In genomic region chr11:9972917-9973504, GRCh38 we compare ENCODE assay signal across 8 cellular contexts.
DNase-seq lines count a peak whose midpoint lies in the region; ATAC-seq and TF ChIP-seq lines count a peak whose summit lies in the region.

No MANE protein-coding gene starts in this region.

- H3K27ac ChIP-seq in liver (ENCODE audit: low read depth in 1 of 2, low read length in 2 of 2): no peak overlapping the region
- no peak overlapping the region for H3K27ac ChIP-seq in upper lobe of right lung

- H3K27me3 ChIP-seq in liver (ENCODE audit: control insufficient read depth in 4 of 4, insufficient read depth in 4 of 4, low read length in 3 of 4) (no peaks in the 10 kb centered on the region), upper lobe of right lung (no peaks in the 10 kb centered on the region)

- WGBS in liver: 38% methylated on average over 7 of the region's 7 CpGs

- intact Hi-C loops in upper lobe of right lung (cut with DNase I): loop anchor here (10.0 kb wide), 1 partner anchor 342 kb away; no protein-coding TSS in a partner anchor

- peak; percentile 90 to 91 for TF ChIP-seq RAD21 in liver (IDR thresholded peaks at IDR 0.05)

- H3K9me3 ChIP-seq in liver (ENCODE audit: control insufficient read depth in 4 of 4, low read length in 3 of 4) (no peaks in the 10 kb centered on the region), upper lobe of right lung (no peaks in the 10 kb centered on the region)

- no peak overlapping the region for H3K4me3 ChIP-seq in liver (ENCODE audit: low read depth in 1 of 3, low read length in 3 of 3)
- H3K4me3 ChIP-seq in upper lobe of right lung: no peak overlapping the region

- H3K36me3 ChIP-seq in liver (ENCODE audit: control insufficient read depth in 4 of 4, insufficient read depth in 3 of 4, low read depth in 1 of 4, low read length in 3 of 4) (peaks cover 0 to 8% (median 2%) of the 10 kb centered on the region in 4 donors), upper lobe of right lung (no peaks in the 10 kb centered on the region)

- ATAC-seq in HG03108 (IDR thresholded peaks at IDR 0.05; ENCODE audit: unreplicated experiment) (peak; percentile 73), upper lobe of right lung (peak; percentile 70), HG03432 (IDR thresholded peaks at IDR 0.05; ENCODE audit: unreplicated experiment) (no peak)

- peak; percentile 60 for TF ChIP-seq CTCF in liver (IDR thresholded peaks at IDR 0.05; ENCODE audit: low read depth, low read length, missing input control)
- peak; percentile 72 for TF ChIP-seq CTCF in upper lobe of right lung (IDR thresholded peaks at IDR 0.05)

- H3K9ac ChIP-seq in liver (ENCODE audit: low read depth in 1 of 2, low read length in 2 of 2): peak overlapping the region in 1 of 2 donors; percentile 47

- H3K4me1 ChIP-seq in liver (ENCODE audit: control insufficient read depth in 4 of 4, insufficient read depth in 4 of 4, low read length in 3 of 4): peaks cover 0 to 4% (median under 1%) of the 10 kb centered on the region in 4 donors
- no peaks in the 10 kb centered on the region for H3K4me1 ChIP-seq in upper lobe of right lung

- DNase-seq in SIG-M5 treated with dmso at 0.1 percent for 504 hours (lab: John Stamatoyannopoulos, UW; ENCODE audit: unreplicated experiment) (peak; percentile 33), SIG-M5 (lab: John Stamatoyannopoulos, UW) (no peak), OCI-M1 (lab: John Stamatoyannopoulos, UW) (peak; percentile 75), cerebellum (ENCODE audit: low spot score) (peak; percentile 17), upper lobe of right lung (no peak)

TF ChIP-seq in liver, 16 proteins besides CTCF, POLR2A, EP300 and RAD21:
- no peak for TF ChIP-seq SP1 (IDR thresholded peaks at IDR 0.05)
- TF ChIP-seq FOXA1 (IDR thresholded peaks at IDR 0.05): no peak
- TF ChIP-seq HNF4A (conservative IDR thresholded peaks at IDR 0.05): no peak
- TF ChIP-seq FOXA2 (IDR thresholded peaks at IDR 0.05): no peak
- TF ChIP-seq, protein P1, sequence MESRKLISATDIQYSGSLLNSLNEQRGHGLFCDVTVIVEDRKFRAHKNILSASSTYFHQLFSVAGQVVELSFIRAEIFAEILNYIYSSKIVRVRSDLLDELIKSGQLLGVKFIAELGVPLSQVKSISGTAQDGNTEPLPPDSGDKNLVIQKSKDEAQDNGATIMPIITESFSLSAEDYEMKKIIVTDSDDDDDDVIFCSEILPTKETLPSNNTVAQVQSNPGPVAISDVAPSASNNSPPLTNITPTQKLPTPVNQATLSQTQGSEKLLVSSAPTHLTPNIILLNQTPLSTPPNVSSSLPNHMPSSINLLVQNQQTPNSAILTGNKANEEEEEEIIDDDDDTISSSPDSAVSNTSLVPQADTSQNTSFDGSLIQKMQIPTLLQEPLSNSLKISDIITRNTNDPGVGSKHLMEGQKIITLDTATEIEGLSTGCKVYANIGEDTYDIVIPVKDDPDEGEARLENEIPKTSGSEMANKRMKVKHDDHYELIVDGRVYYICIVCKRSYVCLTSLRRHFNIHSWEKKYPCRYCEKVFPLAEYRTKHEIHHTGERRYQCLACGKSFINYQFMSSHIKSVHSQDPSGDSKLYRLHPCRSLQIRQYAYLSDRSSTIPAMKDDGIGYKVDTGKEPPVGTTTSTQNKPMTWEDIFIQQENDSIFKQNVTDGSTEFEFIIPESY (IDR thresholded peaks at IDR 0.05): no peak
- TF ChIP-seq TAF1 (conservative IDR thresholded peaks at IDR 0.05): no peak
- no peak for TF ChIP-seq YY1 (IDR thresholded peaks at IDR 0.05)
- no peak for TF ChIP-seq GABPA (IDR thresholded peaks at IDR 0.05 in 1 of 2, conservative IDR thresholded peaks at IDR 0.05 in 1 of 2)
- TF ChIP-seq MAX (IDR thresholded peaks at IDR 0.05): no peak
- no peak for TF ChIP-seq ATF3 (IDR thresholded peaks at IDR 0.05)
- no peak for TF ChIP-seq HNF4G (IDR thresholded peaks at IDR 0.05)
- no peak for TF ChIP-seq RXRA (IDR thresholded peaks at IDR 0.05)
- no peak for TF ChIP-seq NR2F2 (IDR thresholded peaks at IDR 0.05)
- TF ChIP-seq EGR1 (IDR thresholded peaks at IDR 0.05; ENCODE audit: low read depth in 2 of 2): no peak
- TF ChIP-seq, protein P2, sequence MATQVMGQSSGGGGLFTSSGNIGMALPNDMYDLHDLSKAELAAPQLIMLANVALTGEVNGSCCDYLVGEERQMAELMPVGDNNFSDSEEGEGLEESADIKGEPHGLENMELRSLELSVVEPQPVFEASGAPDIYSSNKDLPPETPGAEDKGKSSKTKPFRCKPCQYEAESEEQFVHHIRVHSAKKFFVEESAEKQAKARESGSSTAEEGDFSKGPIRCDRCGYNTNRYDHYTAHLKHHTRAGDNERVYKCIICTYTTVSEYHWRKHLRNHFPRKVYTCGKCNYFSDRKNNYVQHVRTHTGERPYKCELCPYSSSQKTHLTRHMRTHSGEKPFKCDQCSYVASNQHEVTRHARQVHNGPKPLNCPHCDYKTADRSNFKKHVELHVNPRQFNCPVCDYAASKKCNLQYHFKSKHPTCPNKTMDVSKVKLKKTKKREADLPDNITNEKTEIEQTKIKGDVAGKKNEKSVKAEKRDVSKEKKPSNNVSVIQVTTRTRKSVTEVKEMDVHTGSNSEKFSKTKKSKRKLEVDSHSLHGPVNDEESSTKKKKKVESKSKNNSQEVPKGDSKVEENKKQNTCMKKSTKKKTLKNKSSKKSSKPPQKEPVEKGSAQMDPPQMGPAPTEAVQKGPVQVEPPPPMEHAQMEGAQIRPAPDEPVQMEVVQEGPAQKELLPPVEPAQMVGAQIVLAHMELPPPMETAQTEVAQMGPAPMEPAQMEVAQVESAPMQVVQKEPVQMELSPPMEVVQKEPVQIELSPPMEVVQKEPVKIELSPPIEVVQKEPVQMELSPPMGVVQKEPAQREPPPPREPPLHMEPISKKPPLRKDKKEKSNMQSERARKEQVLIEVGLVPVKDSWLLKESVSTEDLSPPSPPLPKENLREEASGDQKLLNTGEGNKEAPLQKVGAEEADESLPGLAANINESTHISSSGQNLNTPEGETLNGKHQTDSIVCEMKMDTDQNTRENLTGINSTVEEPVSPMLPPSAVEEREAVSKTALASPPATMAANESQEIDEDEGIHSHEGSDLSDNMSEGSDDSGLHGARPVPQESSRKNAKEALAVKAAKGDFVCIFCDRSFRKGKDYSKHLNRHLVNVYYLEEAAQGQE (IDR thresholded peaks at IDR 0.05): no peak
- TF ChIP-seq JUND (IDR thresholded peaks at IDR 0.05): no peak

Comparison
In these comparisons a context has a peak if more than half of its experiments do, and no peak if none do; other contexts are left out.
1. DNase-seq: peak in SIG-M5 treated with dmso at 0.1 percent for 504 hours (single experiment), OCI-M1 (single experiment) and cerebellum (single experiment); none in SIG-M5 (single experiment) and upper lobe of right lung (single experiment).